In the genomic region with DNA sequence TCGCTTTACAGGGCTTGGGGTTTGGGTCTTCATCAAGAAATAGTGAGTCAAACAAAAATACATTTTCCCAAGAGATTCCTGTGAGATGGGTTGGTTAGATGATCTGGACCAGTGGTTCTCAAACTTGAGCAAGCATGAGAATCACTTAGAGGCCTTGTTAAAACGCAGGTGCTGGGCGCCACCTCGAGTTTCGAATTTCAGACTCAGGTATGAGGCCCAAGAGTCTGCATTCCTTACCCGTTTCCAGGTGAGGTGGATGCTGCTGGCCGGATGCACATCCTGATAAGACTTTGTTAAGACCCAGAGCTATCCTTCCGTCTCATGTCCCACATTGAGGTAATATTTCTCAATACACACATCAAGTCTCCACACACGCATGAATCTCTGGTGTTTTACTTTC, we compare ENCODE assay signal across 29 cellular contexts.
"Had no signal": no experiment of that assay in that cellular context is flagged by ENCODE, and none has a peak within 500 bp of the region (broad histone marks: within the 10 kb centered on the region; RNA-seq: fewer than 3 reads in every experiment).

No MANE protein-coding gene starts in this region.

- H3K9me3 ChIP-seq: neutrophil, pancreas, suprapubic skin had no signal

- ATAC-seq: foreskin keratinocyte; gastroesophageal sphincter; heart left ventricle; left cardiac atrium; left ventricle myocardium superior; lower lobe of right lung; mucosa of descending colon; natural killer cell treated with Interleukin-12 subunit alpha and Interleukin-12 subunit beta and Interleukin-15 and Interleukin-18, amount 100 ng/mL, for 72 hours; pancreas; right lobe of liver; stimulated activated naive CD8-positive, alpha-beta T cell treated with anti-CD3 and anti-CD28 coated beads, Interleukin-15, amount 100 ng/mL, for 72 hours; upper lobe of right lung had no signal

- H3K4me3 ChIP-seq: coronary artery, esophagus muscularis mucosa, gastroesophageal sphincter, heart left ventricle, hepatocyte, lower lobe of right lung, mucosa of descending colon, pancreas, right lobe of liver, smooth muscle cell, suprapubic skin, transverse colon, upper lobe of right lung, uterus had no signal

- H3K27ac ChIP-seq: coronary artery, esophagus muscularis mucosa, foreskin keratinocyte, gastroesophageal sphincter, heart left ventricle, hepatocyte, lower lobe of right lung, neutrophil, pancreas, right lobe of liver, suprapubic skin, transverse colon, upper lobe of right lung, uterus had no signal

- DNase-seq: dermis blood vessel endothelial cell; effector memory CD4-positive, alpha-beta T cell; foreskin keratinocyte; heart left ventricle; left cardiac atrium; left ventricle myocardium superior; lower lobe of right lung; mucosa of descending colon; naive B cell; pancreas; retina; stimulated activated CD4-positive, alpha-beta T cell treated with anti-CD3 and anti-CD28 coated beads, Interleukin-12 subunit alpha, Interleukin-12 subunit beta, amount 100 ng/mL, for 4 hours; stimulated activated CD4-positive, alpha-beta T cell treated with anti-CD3 and anti-CD28 coated beads, Interleukin-1b, Interleukin-23, amount 100 ng/mL, for 48 hours; stimulated activated CD4-positive, alpha-beta T cell treated with anti-CD3 and anti-CD28 coated beads, Interleukin-4, amount 100 ng/mL, for 1 hour; stimulated activated CD8-positive, alpha-beta memory T cell treated with anti-CD3 and anti-CD28 coated beads, Interleukin-4, amount 100 ng/mL, for 48 hours; stimulated activated naive CD4-positive, alpha-beta T cell; stimulated activated naive CD8-positive, alpha-beta T cell treated with anti-CD3 and anti-CD28 coated beads, Interleukin-15, amount 100 ng/mL, for 72 hours; transverse colon; upper lobe of right lung; uterus had no signal

- H3K27me3 ChIP-seq: foreskin keratinocyte, heart left ventricle, hepatocyte, neutrophil, pancreas, right lobe of liver, suprapubic skin, transverse colon, upper lobe of right lung had no signal

- H3K36me3 ChIP-seq: esophagus muscularis mucosa, gastroesophageal sphincter, heart left ventricle, lower lobe of right lung, neutrophil, pancreas, right lobe of liver, suprapubic skin, transverse colon, upper lobe of right lung, uterus had no signal

- H3K4me1 ChIP-seq: esophagus muscularis mucosa, foreskin keratinocyte, gastroesophageal sphincter, heart left ventricle, lower lobe of right lung, pancreas, right lobe of liver, suprapubic skin, transverse colon, upper lobe of right lung, uterus had no signal
